In genomic region chr16:70345840-70346239, GRCh38 we compare ENCODE assay signal across 1 cellular context.
TF ChIP-seq lines count a peak whose summit lies in the region.

No MANE protein-coding gene starts in this region.

TF ChIP-seq in HepG2, 621 proteins besides CTCF, POLR2A, EP300 and RAD21 (continued from another document and continues in another):
- TF ChIP-seq ARID4A (CRISPR knock-in tag; IDR thresholded peaks at IDR 0.05; ENCODE audit: borderline replicate concordance) = no peak
- TF ChIP-seq ERF (CRISPR knock-in tag; IDR thresholded peaks at IDR 0.05) = no peak
- no peak for TF ChIP-seq RFXANK (CRISPR knock-in tag; IDR thresholded peaks at IDR 0.05)
- TF ChIP-seq HDAC2 (CRISPR knock-in tag; IDR thresholded peaks at IDR 0.05) = no peak
- TF ChIP-seq CBX1 (IDR thresholded peaks at IDR 0.05; ENCODE audit: low read depth) = no peak
- TF ChIP-seq SOX5 (CRISPR knock-in tag; IDR thresholded peaks at IDR 0.05; ENCODE audit: borderline replicate concordance) = no peak
- TF ChIP-seq CREB3 (CRISPR knock-in tag; IDR thresholded peaks at IDR 0.05) = 0 out of 2 replicates have a peak, but pooled peaks have one; percentile 19
- no peak for TF ChIP-seq MED8 (CRISPR knock-in tag; IDR thresholded peaks at IDR 0.05; ENCODE audit: insufficient replicate concordance)
- no peak for TF ChIP-seq SRSF9 (IDR thresholded peaks at IDR 0.05; ENCODE audit: borderline replicate concordance, insufficient read depth, low read depth, low read length, poor library complexity, severe bottlenecking)
- no peak for TF ChIP-seq NR1H2 (CRISPR knock-in tag; IDR thresholded peaks at IDR 0.05; ENCODE audit: borderline replicate concordance, low read depth)
- no peak for TF ChIP-seq PLRG1 (conservative IDR thresholded peaks at IDR 0.05)
- no peak for TF ChIP-seq ZNF687 (CRISPR knock-in tag; IDR thresholded peaks at IDR 0.05)
- no peak for TF ChIP-seq ZNF703 (CRISPR knock-in tag; IDR thresholded peaks at IDR 0.05; ENCODE audit: borderline replicate concordance)
- TF ChIP-seq PHF21A (CRISPR knock-in tag; IDR thresholded peaks at IDR 0.05) = no peak
- TF ChIP-seq ZNF282 (IDR thresholded peaks at IDR 0.05; ENCODE audit: partially characterized antibody) = no peak
- no peak for TF ChIP-seq SIX4 (CRISPR knock-in tag; IDR thresholded peaks at IDR 0.05)
- TF ChIP-seq ZFP36 (IDR thresholded peaks at IDR 0.05; ENCODE audit: borderline replicate concordance, low read depth, low read length, partially characterized antibody) = no peak
- TF ChIP-seq ZBTB21 (CRISPR knock-in tag; IDR thresholded peaks at IDR 0.05) = no peak
- no peak; the same call in 1 of the 2 replicates for TF ChIP-seq ADNP (CRISPR knock-in tag; IDR thresholded peaks at IDR 0.05)
- no peak for TF ChIP-seq EHMT2 (IDR thresholded peaks at IDR 0.05; ENCODE audit: borderline replicate concordance, low read depth, low read length)
- no peak for TF ChIP-seq ZNF530 (CRISPR knock-in tag; IDR thresholded peaks at IDR 0.05; ENCODE audit: low read depth)
- TF ChIP-seq ZNF546 (CRISPR knock-in tag; conservative IDR thresholded peaks at IDR 0.05) = no peak
- 0 out of 2 replicates have a peak, but pooled peaks have one; percentile 8 for TF ChIP-seq IKZF5 (CRISPR knock-in tag; IDR thresholded peaks at IDR 0.05)
- TF ChIP-seq PHF8 (CRISPR knock-in tag; IDR thresholded peaks at IDR 0.05) = no peak
- TF ChIP-seq POGZ (CRISPR knock-in tag; IDR thresholded peaks at IDR 0.05) = no peak
- no peak for TF ChIP-seq ZBTB46 (CRISPR knock-in tag; IDR thresholded peaks at IDR 0.05; ENCODE audit: borderline replicate concordance)
- no peak for TF ChIP-seq XRCC5 (optimal IDR thresholded peaks at IDR 0.05; ENCODE audit: low read length)
- TF ChIP-seq ZMYM3 (CRISPR knock-in tag; IDR thresholded peaks at IDR 0.05) = 0 out of 2 replicates have a peak, but pooled peaks have one; percentile 36
- TF ChIP-seq KLF12 (CRISPR knock-in tag; IDR thresholded peaks at IDR 0.05; ENCODE audit: borderline replicate concordance) = no peak
- no peak for TF ChIP-seq ZFYVE20 (CRISPR knock-in tag; IDR thresholded peaks at IDR 0.05; ENCODE audit: borderline replicate concordance, low read depth)
- TF ChIP-seq ZNF484 (CRISPR knock-in tag; IDR thresholded peaks at IDR 0.05; ENCODE audit: borderline replicate concordance, low read depth) = no peak
- TF ChIP-seq TEAD2 (CRISPR knock-in tag; IDR thresholded peaks at IDR 0.05) = no peak
- no peak for TF ChIP-seq NR3C1 (CRISPR knock-in tag; IDR thresholded peaks at IDR 0.05)
- no peak; the same call in 1 of the 2 replicates for TF ChIP-seq ZFP1 (CRISPR knock-in tag; IDR thresholded peaks at IDR 0.05)
- TF ChIP-seq ZNF761 (CRISPR knock-in tag; conservative IDR thresholded peaks at IDR 0.05) = no peak; the same call in 1 of the 2 replicates
- TF ChIP-seq ZNF337 (CRISPR knock-in tag; IDR thresholded peaks at IDR 0.05; ENCODE audit: borderline replicate concordance, low read depth) = no peak
- no peak for TF ChIP-seq KAT7 (CRISPR knock-in tag; IDR thresholded peaks at IDR 0.05; ENCODE audit: borderline replicate concordance)
- 0 out of 2 replicates have a peak, but pooled peaks have one; percentile 2 for TF ChIP-seq ZBTB43 (CRISPR knock-in tag; conservative IDR thresholded peaks at IDR 0.05)
- peak; percentile 81 for TF ChIP-seq ZNF460 (CRISPR knock-in tag; IDR thresholded peaks at IDR 0.05; ENCODE audit: borderline replicate concordance)
- TF ChIP-seq TBP (CRISPR knock-in tag; IDR thresholded peaks at IDR 0.05) = no peak
- no peak for TF ChIP-seq RNF219 (CRISPR knock-in tag; IDR thresholded peaks at IDR 0.05)
- TF ChIP-seq ZFP36L2 (CRISPR knock-in tag; IDR thresholded peaks at IDR 0.05) = no peak
- no peak for TF ChIP-seq SOX6 (IDR thresholded peaks at IDR 0.05)
- no peak for TF ChIP-seq SOX6 (CRISPR knock-in tag; IDR thresholded peaks at IDR 0.05)
- no peak for TF ChIP-seq SMC3 (IDR thresholded peaks at IDR 0.05; ENCODE audit: low read length)
- no peak for TF ChIP-seq ZFP37 (CRISPR knock-in tag; IDR thresholded peaks at IDR 0.05; ENCODE audit: borderline replicate concordance)
- TF ChIP-seq ZNF30 (CRISPR knock-in tag; IDR thresholded peaks at IDR 0.05) = no peak
- TF ChIP-seq ZSCAN29 (CRISPR knock-in tag; conservative IDR thresholded peaks at IDR 0.05) = no peak
- no peak for TF ChIP-seq ZNF414 (CRISPR knock-in tag; IDR thresholded peaks at IDR 0.05)
- TF ChIP-seq ZBTB14 (CRISPR knock-in tag; IDR thresholded peaks at IDR 0.05) = no peak
- peak; percentile 11; the same call in 1 of the 2 replicates for TF ChIP-seq ZNF354B (CRISPR knock-in tag; IDR thresholded peaks at IDR 0.05)
- no peak for TF ChIP-seq CBFB (CRISPR knock-in tag; IDR thresholded peaks at IDR 0.05)
- no peak for TF ChIP-seq ZNF720 (CRISPR knock-in tag; IDR thresholded peaks at IDR 0.05)
- TF ChIP-seq HMGA1 (CRISPR knock-in tag; conservative IDR thresholded peaks at IDR 0.05) = no peak
- TF ChIP-seq HNRNPLL (IDR thresholded peaks at IDR 0.05; ENCODE audit: low read depth, low read length, poor library complexity, severe bottlenecking) = no peak
